ENCODE assay signal across 8 cellular contexts in the genomic region with DNA sequence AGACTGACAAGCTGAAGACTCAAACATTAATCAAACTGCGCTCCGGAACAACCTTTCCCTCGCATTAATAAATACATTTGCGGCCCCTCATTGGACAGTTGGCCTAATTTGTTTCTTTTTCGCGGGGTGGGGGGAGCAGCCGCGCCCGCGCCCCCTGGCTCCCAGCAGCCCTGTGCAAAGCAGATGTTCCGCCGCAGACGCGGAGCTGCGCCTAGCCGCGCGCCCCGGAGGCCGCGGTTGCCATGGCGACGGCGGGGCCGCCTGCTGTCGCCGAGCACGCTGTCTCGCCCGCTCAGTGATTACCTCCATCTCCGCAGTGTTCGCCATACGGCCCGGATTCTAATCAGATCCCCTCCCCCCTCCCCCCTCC. TPM values are rescaled to one million over a fixed set of nuclear protein-coding genes. Genes with fewer than 3 reads are reported as not detected.
A peak's percentile ranks its signal among the peaks of the same experiment; 100 is the strongest.
DNase-seq lines count a peak whose midpoint lies in the region; ATAC-seq and TF ChIP-seq lines count a peak whose summit lies in the region.

No MANE protein-coding gene starts in this region.

- peak; percentile 59 to 87 for ATAC-seq in activated naive CD4-positive, alpha-beta T cell treated with anti-CD3 and anti-CD28 coated beads, Interleukin-2, amount 50 U/mL, for 72 hours
- no peak for ATAC-seq in GM19467 (IDR thresholded peaks at IDR 0.05; ENCODE audit: unreplicated experiment)

- 1% methylated on average over 28 of the region's 34 CpGs for WGBS in hepatocyte (ENCODE audit: low lambda C conversion rate, missing lambda C conversion rate)
- 0 to 1% (median 1%) methylated on average over 34 of the region's 34 CpGs for WGBS in spleen, 5 donors

- H3K9me3 Mint-ChIP-seq in activated naive CD4-positive, alpha-beta T cell treated with anti-CD3 and anti-CD28 coated beads, Interleukin-2, amount 50 U/mL, for 72 hours = no peaks in the 10 kb centered on the region

- intact Hi-C loops in spleen (cut with DNase I; ENCODE audit: low total_unique reads) = no loop called here

- no peak for TF ChIP-seq CTCF in hepatocyte (IDR thresholded peaks at IDR 0.05; ENCODE audit: poor library complexity)
- TF ChIP-seq CTCF in spleen (IDR thresholded peaks at IDR 0.05 in 8 of 11, conservative IDR thresholded peaks at IDR 0.05 in 3 of 11) = no peak

- H3K9me2 ChIP-seq in hepatocyte (replicated peaks; ENCODE audit: insufficient read depth) = no peaks in the 10 kb centered on the region

- H3K36me3 ChIP-seq in hepatocyte (replicated peaks; ENCODE audit: insufficient read depth, low read depth) (no peaks in the 10 kb centered on the region), spleen (no peaks in the 10 kb centered on the region)

- peak overlapping the region; percentile 71 for H2AFZ ChIP-seq in hepatocyte

- DNase-seq in DMS 273 (lab: John Stamatoyannopoulos, UW; ENCODE audit: unreplicated experiment) (peak; percentile 98), HuH-7.5 (ENCODE audit: low spot score) (peak; percentile 43), SHP77 (lab: John Stamatoyannopoulos, UW) (peak; percentile 53 to 89), hepatocyte (ENCODE audit: low spot score) (peak; percentile 72), spleen (peak; percentile 90), KG1 (lab: John Stamatoyannopoulos, UW) (no peak)
- DNase-seq in activated naive CD4-positive, alpha-beta T cell treated with anti-CD3 and anti-CD28 coated beads, Interleukin-2, amount 50 U/mL, for 72 hours (ENCODE audit: low spot score in 2 of 2) = peak in 1 of 2 donors; percentile 72

- H3K27me3 ChIP-seq in hepatocyte (peaks cover 11% of the 10 kb centered on the region), spleen (replicated peaks in 1 of 7) (peaks cover 0 to 65% (median 14%) of the 10 kb centered on the region in 7 donors)

- no peaks in the 10 kb centered on the region for H3K36me3 Mint-ChIP-seq in activated naive CD4-positive, alpha-beta T cell treated with anti-CD3 and anti-CD28 coated beads, Interleukin-2, amount 50 U/mL, for 72 hours

- H3K9me3 ChIP-seq in hepatocyte (ENCODE audit: low read depth) = no peaks in the 10 kb centered on the region
- no peaks in the 10 kb centered on the region for H3K9me3 ChIP-seq in spleen

- no peaks in the 10 kb centered on the region for H4K20me1 ChIP-seq in hepatocyte (ENCODE audit: insufficient read depth, poor library complexity, severe bottlenecking)

- H3K4me2 ChIP-seq in hepatocyte = peak overlapping the region; percentile 96

- H3K4me1 ChIP-seq in hepatocyte (ENCODE audit: insufficient read depth) (peaks cover 28% of the 10 kb centered on the region), spleen (peaks cover 8 to 23% (median 19%) of the 10 kb centered on the region in 6 donors)

- H3K79me2 ChIP-seq in hepatocyte = no peaks in the 10 kb centered on the region

- no peak for TF ChIP-seq POLR2A in spleen (IDR thresholded peaks at IDR 0.05)

- H3K27ac Mint-ChIP-seq in activated naive CD4-positive, alpha-beta T cell treated with anti-CD3 and anti-CD28 coated beads, Interleukin-2, amount 50 U/mL, for 72 hours = no peak overlapping the region

- H3K27ac ChIP-seq in hepatocyte = no peak overlapping the region
- no peak overlapping the region for H3K27ac ChIP-seq in spleen

- H3K4me3 ChIP-seq in hepatocyte = peak overlapping the region; percentile 34
- peak overlapping the region; percentile 13 to 70 (median 34) for H3K4me3 ChIP-seq in spleen

RNA-seq across cellular contexts. Expression of a gene that starts 25.5 kb away (rescaled TPM):
- total RNA-seq in activated naive CD4-positive, alpha-beta T cell treated with anti-CD3 and anti-CD28 coated beads, Interleukin-2, amount 50 U/mL, for 72 hours = 1 to 10 TPM; 1.3 to 3.6 TPM
- total RNA-seq in hepatocyte (36.0 and 40.7 TPM in 2 replicates), spleen (10 to 100 TPM in 3 of 7 donors, 1 to 10 TPM in 4; 6.0 to 15.0 (median 9.0) TPM)
- polyA plus RNA-seq in hepatocyte (139 and 159 TPM in 2 replicates), spleen (1 to 10 TPM; 7.3 to 9.6 (median 8.5) TPM)

RNA-seq across cellular contexts. Expression of a gene that starts 36.0 kb away (rescaled TPM):
- 10 to 100 TPM; 81.9 to 92.5 TPM for total RNA-seq in activated naive CD4-positive, alpha-beta T cell treated with anti-CD3 and anti-CD28 coated beads, Interleukin-2, amount 50 U/mL, for 72 hours
- 82.0 and 86.4 TPM in 2 replicates for total RNA-seq in hepatocyte
- 35.3 and 42.4 TPM in 2 replicates for polyA plus RNA-seq in hepatocyte
- total RNA-seq in spleen = 100 to 1,000 TPM; 111 to 242 (median 142) TPM
- 10 to 100 TPM; 21.2 to 59.5 (median 25.7) TPM for polyA plus RNA-seq in spleen

RNA-seq across cellular contexts. Expression of a gene that starts 41.2 kb away (rescaled TPM):
- total RNA-seq in activated naive CD4-positive, alpha-beta T cell treated with anti-CD3 and anti-CD28 coated beads, Interleukin-2, amount 50 U/mL, for 72 hours = 100 to 1,000 TPM; 185 to 221 TPM
- total RNA-seq in hepatocyte (88.9 and 124 TPM in 2 replicates), spleen (100 to 1,000 TPM; 216 to 380 (median 235) TPM)
- polyA plus RNA-seq in hepatocyte (179 and 236 TPM in 2 replicates), spleen (1,000 to 10,000 TPM in 1 of 3 donors, 100 to 1,000 TPM in 2; 328 to 1,020 (median 665) TPM)

RNA-seq across cellular contexts. Expression of a gene that starts 54.5 kb away (rescaled TPM):
- total RNA-seq in activated naive CD4-positive, alpha-beta T cell treated with anti-CD3 and anti-CD28 coated beads, Interleukin-2, amount 50 U/mL, for 72 hours = not detected
- total RNA-seq in hepatocyte = 64.9 and 66.4 TPM in 2 replicates
- 48.0 and 56.5 TPM in 2 replicates for polyA plus RNA-seq in hepatocyte
- not detected for total RNA-seq in spleen
- under 1 TPM in 1 of 3 donors, not detected in 2; 0.16 TPM for polyA plus RNA-seq in spleen
